In the genomic region with DNA sequence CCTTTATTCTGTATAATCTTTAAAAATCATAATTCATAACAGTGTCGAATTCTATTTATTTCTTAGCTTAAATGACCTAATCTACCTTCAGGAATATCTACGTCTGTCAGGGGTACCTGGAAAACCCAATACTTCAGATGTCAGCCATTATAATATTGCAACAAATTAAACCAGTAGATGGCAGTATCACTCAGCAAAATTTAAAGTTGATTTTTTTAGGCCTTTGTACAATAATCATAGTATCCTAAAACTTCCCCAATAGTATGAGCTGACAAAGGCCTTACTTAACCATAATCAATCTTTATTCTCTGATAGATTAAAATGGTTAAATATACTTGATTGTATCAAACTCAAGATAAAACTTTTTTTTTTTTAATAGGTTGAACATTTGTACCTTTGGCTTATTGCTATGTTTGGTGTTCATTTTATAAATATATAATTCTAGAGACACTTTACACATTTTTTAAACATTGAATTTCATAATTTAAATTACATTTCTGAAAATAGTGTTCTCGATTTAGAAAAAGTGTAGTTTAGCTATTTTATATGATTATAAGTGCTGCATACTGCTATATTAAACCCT, we compare ENCODE assay signal across 9 cellular contexts.
DNase-seq lines count a peak whose midpoint lies in the region; ATAC-seq and TF ChIP-seq lines count a peak whose summit lies in the region.
"Had no signal": no experiment of that assay in that cellular context is flagged by ENCODE, and none has a peak within 500 bp of the region (broad histone marks: within the 10 kb centered on the region; RNA-seq: fewer than 3 reads in every experiment).

No MANE protein-coding gene starts in this region.

- H3K27me3 ChIP-seq in MG63: no peaks in the 10 kb centered on the region

- ATAC-seq in GM18858 (IDR thresholded peaks at IDR 0.05; ENCODE audit: unreplicated experiment) (peak; percentile 80), left colon (peak; percentile 60), GM21423 (IDR thresholded peaks at IDR 0.05; ENCODE audit: unreplicated experiment) (no peak)

- no peak overlapping the region for H3K4me3 ChIP-seq in Jurkat, Clone E6-1 (ENCODE audit: low read length)
- no peak overlapping the region for H3K4me3 ChIP-seq in MG63

- no peaks in the 10 kb centered on the region for H3K9me3 ChIP-seq in MG63

- DNase-seq in A172 (ENCODE audit: low spot score): peak; percentile 20
- DNase-seq in Jurkat, Clone E6-1 (ENCODE audit: low read depth, low spot score): peak; percentile 11
- no peak for DNase-seq in left colon
- no peak for DNase-seq in MG63
- no peak for DNase-seq in HuH-7.5 (ENCODE audit: low spot score)
- DNase-seq: activated naive CD8-positive, alpha-beta T cell treated with anti-CD3 and anti-CD28 coated beads, Interleukin-2, amount 10 ng/mL, durations not matched to agents 7 days and 5 days had no signal

- no peaks in the 10 kb centered on the region for H3K36me3 ChIP-seq in MG63

- TF ChIP-seq CTCF in VCaP (conservative IDR thresholded peaks at IDR 0.05): peak; percentile 77

- intact Hi-C loops in left colon (cut with DNase I, micrococcal nuclease): no loop called here

- no peak overlapping the region for H3K27ac ChIP-seq in VCaP

Comparison
In these comparisons a context has a peak if more than half of its experiments do, and no peak if none do; other contexts are left out.
1. DNase-seq: peak in A172 (single experiment) and Jurkat, Clone E6-1 (single experiment); none in left colon (0 of 2), MG63 (single experiment) and HuH-7.5 (single experiment).